1 cellular context compared by ENCODE assay signal in genomic region chr11:59171508-59172322, GRCh38.
A peak's percentile ranks its signal among the peaks of the same experiment; 100 is the strongest.
TF ChIP-seq lines count a peak whose summit lies in the region.

TSS of gene DTX4 (plus strand) at chr11:59172132. CDS start at chr11:59172596, 464 bp downstream.

TF ChIP-seq in HCT116, 20 proteins besides CTCF, POLR2A, EP300 and RAD21 (continued from another document):
- TF ChIP-seq CEBPB (IDR thresholded peaks at IDR 0.05; ENCODE audit: low read depth), result 0 out of 2 replicates have a peak, but pooled peaks have one; percentile 36
